Comparison of ENCODE assay signal across 8 cellular contexts in genomic region chr20:53608456-53609413, GRCh38. TPM values are rescaled to one million over a fixed set of nuclear protein-coding genes. Genes with fewer than 3 reads are reported as not detected.
A peak's percentile ranks its signal among the peaks of the same experiment; 100 is the strongest.
DNase-seq lines count a peak whose midpoint lies in the region; ATAC-seq, FAIRE-seq and TF ChIP-seq lines count a peak whose summit lies in the region.

No MANE protein-coding gene starts in this region.

- no peak for ATAC-seq in HG03439 (IDR thresholded peaks at IDR 0.05; ENCODE audit: unreplicated experiment)

- TF ChIP-seq CTCF in NB4 (IDR thresholded peaks at IDR 0.05; ENCODE audit: low read depth, low read length), result no peak
- TF ChIP-seq CTCF in bronchial epithelial cell (IDR thresholded peaks at IDR 0.05; ENCODE audit: insufficient read depth, low read length, severe bottlenecking), result no peak
- TF ChIP-seq CTCF in WERI-Rb-1 (IDR thresholded peaks at IDR 0.05; ENCODE audit: low read depth, low read length), result no peak

- H3K27ac ChIP-seq in BLaER1 treated with 17β-estradiol and CSF1 and Interleukin-3, amounts not matched to agents 10 nM and 100 nM, result peak overlapping the region; percentile 80 to 99 (median 91)
- H3K27ac ChIP-seq in mucosa of rectum (ENCODE audit: low read depth in 2 of 2, low read length in 2 of 2), result peak overlapping the region; percentile 79 to 84
- no peak overlapping the region for H3K27ac ChIP-seq in WERI-Rb-1

- H3K4me2 ChIP-seq in BLaER1 treated with 17β-estradiol and CSF1 and Interleukin-3, amounts not matched to agents 10 nM and 100 nM, result peak overlapping the region; percentile 72 to 98 (median 82)

- H3K27me3 ChIP-seq in BLaER1 treated with 17β-estradiol and CSF1 and Interleukin-3, amounts not matched to agents 10 nM and 100 nM, result no peaks in the 10 kb centered on the region
- no peaks in the 10 kb centered on the region for H3K27me3 ChIP-seq in bronchial epithelial cell (ENCODE audit: control insufficient read depth, insufficient read depth, low read length)
- no peaks in the 10 kb centered on the region for H3K27me3 ChIP-seq in mucosa of rectum (ENCODE audit: control insufficient read depth in 2 of 2, insufficient read depth in 2 of 2, low read length in 2 of 2)
- H3K27me3 ChIP-seq in WERI-Rb-1 (ENCODE audit: insufficient read depth, low read depth, severe bottlenecking), result no peaks in the 10 kb centered on the region

- H3K4me1 ChIP-seq in BLaER1 treated with 17β-estradiol and CSF1 and Interleukin-3, amounts not matched to agents 10 nM and 100 nM, result peaks cover 34 to 73% (median 53%) of the 10 kb centered on the region in 10 experiments
- peaks cover 10 to 22% of the 10 kb centered on the region in 2 donors for H3K4me1 ChIP-seq in mucosa of rectum (ENCODE audit: control insufficient read depth in 2 of 2, insufficient read depth in 2 of 2, low read length in 2 of 2)

- H3K9ac ChIP-seq in BLaER1 treated with 17β-estradiol and CSF1 and Interleukin-3, amounts not matched to agents 10 nM and 100 nM, result peak overlapping the region; percentile 70 to 93 (median 80)
- H3K9ac ChIP-seq in mucosa of rectum (ENCODE audit: low read depth in 1 of 2, low read length in 2 of 2), result peak overlapping the region in 1 of 2 donors; percentile 60

- H3K4me3 ChIP-seq in BLaER1 treated with 17β-estradiol and CSF1 and Interleukin-3, amounts not matched to agents 10 nM and 100 nM, result peak overlapping the region; percentile 32 to 60 (median 47); a peak in 18 of 20 replicates
- H3K4me3 ChIP-seq in NB4 (ENCODE audit: low read depth, low read length) (peak overlapping the region; percentile 69), bronchial epithelial cell (ENCODE audit: low read depth, low read length) (no peak overlapping the region), mucosa of rectum (ENCODE audit: low read length in 2 of 2) (peak overlapping the region in 1 of 2 donors; percentile 64), WERI-Rb-1 (ENCODE audit: low read depth, low read length) (no peak overlapping the region)

- no peak for FAIRE-seq in bronchial epithelial cell (lab: Jason Lieb, UNC)

- H3K36me3 ChIP-seq in BLaER1 treated with 17β-estradiol and CSF1 and Interleukin-3, amounts not matched to agents 10 nM and 100 nM, result peaks cover 0 to 7% (median 0%) of the 10 kb centered on the region in 11 experiments; a peak in 1 of 22 replicates
- H3K36me3 ChIP-seq in bronchial epithelial cell (ENCODE audit: control insufficient read depth, insufficient read depth, low read length) (no peaks in the 10 kb centered on the region), mucosa of rectum (ENCODE audit: control insufficient read depth in 2 of 2, insufficient read depth in 2 of 2, low read length in 2 of 2) (no peaks in the 10 kb centered on the region), WERI-Rb-1 (no peaks in the 10 kb centered on the region)

- peaks cover 0 to 13% (median 7%) of the 10 kb centered on the region in 11 experiments; a peak in 11 of 22 replicates for H3K9me3 ChIP-seq in BLaER1 treated with 17β-estradiol and CSF1 and Interleukin-3, amounts not matched to agents 10 nM and 100 nM (replicated peaks in 1 of 11)
- H3K9me3 ChIP-seq in mucosa of rectum (ENCODE audit: control insufficient read depth in 2 of 2, low read length in 2 of 2) (no peaks in the 10 kb centered on the region), WERI-Rb-1 (ENCODE audit: severe bottlenecking) (no peaks in the 10 kb centered on the region)

- no peak for TF ChIP-seq POLR2A in NB4 (IDR thresholded peaks at IDR 0.05; ENCODE audit: extremely low read depth, insufficient read length)

- peak; percentile 36 for DNase-seq in NB4 (ENCODE audit: low read depth)
- DNase-seq in bronchial epithelial cell (ENCODE audit: low read depth), result peak; percentile 80
- no peak for DNase-seq in HPDE6-E6E7 (ENCODE audit: extremely low spot score)
- no peak for DNase-seq in WERI-Rb-1
- no peak for DNase-seq in NK-92 (lab: John Stamatoyannopoulos, UW; ENCODE audit: unreplicated experiment)

- H4K20me1 ChIP-seq in BLaER1 treated with 17β-estradiol and CSF1 and Interleukin-3, amounts not matched to agents 10 nM and 100 nM, result no peaks in the 10 kb centered on the region

RNA-seq across cellular contexts. Expression of gene ZNF217, which starts 15.1 kb away (rescaled TPM):
- total RNA-seq in bronchial epithelial cell, result 24.7 and 31.6 TPM in 2 replicates

Comparison
In these comparisons a context has a peak if more than half of its experiments do, and no peak if none do; other contexts are left out.
1. H3K4me3 ChIP-seq: peak in BLaER1 treated with 17β-estradiol and CSF1 and Interleukin-3, amounts not matched to agents 10 nM and 100 nM (10 of 10) and NB4 (single experiment); none in bronchial epithelial cell (single experiment) and WERI-Rb-1 (single experiment).
2. DNase-seq: peak in NB4 (single experiment) and bronchial epithelial cell (single experiment); none in HPDE6-E6E7 (single experiment), WERI-Rb-1 (single experiment) and NK-92 (single experiment).